ENCODE assay signal across 23 cellular contexts in the genomic region with DNA sequence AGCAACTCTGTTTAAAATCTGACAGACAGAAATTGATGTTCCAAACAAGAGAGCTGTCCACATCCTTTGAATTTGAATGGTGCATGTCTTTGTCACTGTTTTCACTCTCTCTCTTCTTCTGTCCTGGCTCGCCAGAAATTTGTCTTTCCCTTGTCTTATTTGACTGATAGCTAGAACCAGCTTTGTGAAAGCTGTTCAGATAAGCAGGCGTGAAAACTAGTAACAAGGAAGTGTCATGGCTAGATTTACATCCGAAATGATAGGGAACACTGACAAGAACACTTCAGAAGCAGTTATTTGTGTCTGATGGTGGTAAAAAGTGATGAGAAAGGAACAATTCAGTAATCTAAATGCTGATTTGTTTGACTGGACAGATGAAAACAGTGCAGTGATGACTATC.
DNase-seq lines count a peak whose midpoint lies in the region; ATAC-seq and TF ChIP-seq lines count a peak whose summit lies in the region.
"Had no signal": no experiment of that assay in that cellular context is flagged by ENCODE, and none has a peak within 500 bp of the region (broad histone marks: within the 10 kb centered on the region; RNA-seq: fewer than 3 reads in every experiment).

No MANE protein-coding gene starts in this region.

- no peak overlapping the region for H4K5ac ChIP-seq in mesendoderm (ENCODE audit: low read length)

- no peak overlapping the region for H3K4me3 ChIP-seq in mesendoderm (ENCODE audit: low read length)
- no peak overlapping the region for H3K4me3 ChIP-seq in left ventricle myocardium inferior
- H3K4me3 ChIP-seq: BLaER1, HAP-1, Peyer's patch had no signal

- H2BK120ac ChIP-seq in mesendoderm (ENCODE audit: low read depth, low read length): no peak overlapping the region

- no peak overlapping the region for H3K56ac ChIP-seq in mesendoderm (ENCODE audit: low read length)

- H2BK5ac ChIP-seq in mesendoderm (ENCODE audit: low read length): no peak overlapping the region

- no peaks in the 10 kb centered on the region for H3K4me1 ChIP-seq in mesendoderm (ENCODE audit: control insufficient read depth, low read depth, low read length)
- no peaks in the 10 kb centered on the region for H3K4me1 ChIP-seq in left ventricle myocardium inferior
- H3K4me1 ChIP-seq: BLaER1, Peyer's patch had no signal

- H3K23ac ChIP-seq in mesendoderm (ENCODE audit: low read length): no peak overlapping the region

- no peak for TF ChIP-seq CTCF in left ventricle myocardium inferior (IDR thresholded peaks at IDR 0.05; ENCODE audit: borderline replicate concordance)

- WGBS in mesendoderm (ENCODE audit: extremely low coverage, insufficient coverage, low lambda C conversion rate): no CpG with 5 or more reads among the region's 3 CpGs

- no peak overlapping the region for H2AK5ac ChIP-seq in mesendoderm (ENCODE audit: low read length)

- H3K27me3 Mint-ChIP-seq in activated T-helper 17 cell treated with anti-CD3 and anti-CD28 coated beads, Interleukin-2, amount 50 U/mL, for 72 hours: no peaks in the 10 kb centered on the region
- H3K27me3 Mint-ChIP-seq: IgD-negative memory B cell had no signal

- H3K36me3 Mint-ChIP-seq in activated T-helper 17 cell treated with anti-CD3 and anti-CD28 coated beads, Interleukin-2, amount 50 U/mL, for 72 hours (ENCODE audit: low read depth): no peaks in the 10 kb centered on the region
- H3K36me3 Mint-ChIP-seq: CD8-positive, alpha-beta T cell; IgD-negative memory B cell had no signal

- H3K9me3 ChIP-seq in left ventricle myocardium inferior (replicated peaks): peaks cover 17% of the 10 kb centered on the region
- H3K9me3 ChIP-seq: BLaER1, HAP-1, Peyer's patch had no signal

- H3K27ac ChIP-seq in mesendoderm (ENCODE audit: low read depth, low read length) (no peak overlapping the region), left ventricle myocardium inferior (replicated peaks) (no peak overlapping the region)
- H3K27ac ChIP-seq: 22Rv1, BLaER1, HL-60, Peyer's patch had no signal

- intact Hi-C loops in left ventricle myocardium inferior (cut with micrococcal nuclease): no loop called here

- no peak overlapping the region for H3K18ac ChIP-seq in mesendoderm (ENCODE audit: low read length)

- H3K27ac Mint-ChIP-seq in activated T-helper 17 cell treated with anti-CD3 and anti-CD28 coated beads, Interleukin-2, amount 50 U/mL, for 72 hours: no peak overlapping the region
- H3K27ac Mint-ChIP-seq: CD8-positive, alpha-beta T cell; IgD-negative memory B cell had no signal

- ATAC-seq in GM21576 (IDR thresholded peaks at IDR 0.05; ENCODE audit: unreplicated experiment): no peak
- ATAC-seq in activated T-helper 17 cell treated with anti-CD3 and anti-CD28 coated beads, Interleukin-2, amount 50 U/mL, for 72 hours (replicated peaks): no peak
- ATAC-seq: CD8-positive, alpha-beta T cell; SK-N-SH treated with all-trans-retinoic acid at 6 μM for 48 hours had no signal

- no peak overlapping the region for H4K8ac ChIP-seq in mesendoderm (ENCODE audit: low read depth, low read length)

- no peak overlapping the region for H3K4me3 Mint-ChIP-seq in activated T-helper 17 cell treated with anti-CD3 and anti-CD28 coated beads, Interleukin-2, amount 50 U/mL, for 72 hours
- H3K4me3 Mint-ChIP-seq: CD8-positive, alpha-beta T cell; IgD-negative memory B cell had no signal

- H3K36me3 ChIP-seq in mesendoderm (ENCODE audit: control insufficient read depth, insufficient read depth, low read length): no peaks in the 10 kb centered on the region
- H3K36me3 ChIP-seq in left ventricle myocardium inferior: no peaks in the 10 kb centered on the region
- H3K36me3 ChIP-seq: BLaER1, HAP-1, Peyer's patch had no signal

- H2BK15ac ChIP-seq in mesendoderm (replicated peaks; ENCODE audit: low read depth): no peak overlapping the region

- no peaks in the 10 kb centered on the region for H3K27me3 ChIP-seq in mesendoderm (ENCODE audit: insufficient read depth, low read length, poor library complexity)
- no peaks in the 10 kb centered on the region for H3K27me3 ChIP-seq in left ventricle myocardium inferior (ENCODE audit: low read depth)
- H3K27me3 ChIP-seq: BLaER1, Peyer's patch had no signal

- H3K4me1 Mint-ChIP-seq in activated T-helper 17 cell treated with anti-CD3 and anti-CD28 coated beads, Interleukin-2, amount 50 U/mL, for 72 hours: no peaks in the 10 kb centered on the region
- H3K4me1 Mint-ChIP-seq: IgD-negative memory B cell had no signal

- H3K4me2 ChIP-seq in mesendoderm (ENCODE audit: low read length): no peak overlapping the region
- H3K4me2 ChIP-seq: BLaER1 had no signal

- no peak overlapping the region for H3K9ac ChIP-seq in mesendoderm (ENCODE audit: low read length)
- H3K9ac ChIP-seq: BLaER1 had no signal

- no peak overlapping the region for H3K4ac ChIP-seq in mesendoderm (ENCODE audit: low read depth, low read length)

- no peaks in the 10 kb centered on the region for H3K9me3 Mint-ChIP-seq in activated T-helper 17 cell treated with anti-CD3 and anti-CD28 coated beads, Interleukin-2, amount 50 U/mL, for 72 hours
- H3K9me3 Mint-ChIP-seq: CD8-positive, alpha-beta T cell had no signal

- no peaks in the 10 kb centered on the region for H3K79me1 ChIP-seq in mesendoderm (ENCODE audit: low read length)

- peak; percentile 8 for DNase-seq in DMS 273 (lab: John Stamatoyannopoulos, UW; ENCODE audit: unreplicated experiment)
- DNase-seq in DMS 273 treated with DMSO at 0.1 percent for 48 hours (lab: John Stamatoyannopoulos, UW): no peak
- peak; percentile 30 for DNase-seq in OCI-M1 (lab: John Stamatoyannopoulos, UW)
- DNase-seq in mesendoderm: peak; percentile 69
- DNase-seq in superior temporal gyrus (ENCODE audit: extremely low spot score): peak; percentile 30
- no peak for DNase-seq in left ventricle myocardium inferior
- DNase-seq: CD8-positive, alpha-beta T cell; Kasumi-1; MM.1S; NCI-H1105 treated with DMSO at 0.1 percent for 48 hours; NCI-H187 treated with DMSO at 0.1 percent for 48 hours; NCI-H446 treated with DMSO at 0.1 percent for 48 hours; NCI-H748 treated with DMSO at 0.1 percent for 48 hours; Peyer's patch; SHP77 had no signal

- no peaks in the 10 kb centered on the region for H3K79me2 ChIP-seq in mesendoderm (ENCODE audit: control insufficient read depth, insufficient read depth, low read length)

Comparison
In these comparisons a context has a peak if more than half of its experiments do, and no peak if none do; other contexts are left out.
1. DNase-seq: peak in DMS 273 (single experiment), OCI-M1 (single experiment), mesendoderm (single experiment) and superior temporal gyrus (single experiment); none in DMS 273 treated with DMSO at 0.1 percent for 48 hours (single experiment) and left ventricle myocardium inferior (single experiment).